8 cellular contexts compared by ENCODE assay signal in genomic region chr1:220733090-220733569, GRCh38. TPM values are rescaled to one million over a fixed set of nuclear protein-coding genes. Genes with fewer than 3 reads are reported as not detected.
DNase-seq lines count a peak whose midpoint lies in the region; ATAC-seq and TF ChIP-seq lines count a peak whose summit lies in the region.

No MANE protein-coding gene starts in this region.

- intact Hi-C loops in left lung (cut with DNase I) = loop anchor here in 1 of 2 donors (5.0 kb wide), 1 partner anchor 41 kb away; the partner anchor contains the start of gene C1orf115

- ATAC-seq in GM18907 (IDR thresholded peaks at IDR 0.05; ENCODE audit: unreplicated experiment) (peak; percentile 90), HG03139 (IDR thresholded peaks at IDR 0.05; ENCODE audit: unreplicated experiment) (peak; percentile 93), left lung (peak; percentile 94)
- peak; percentile 79 to 84 for ATAC-seq in activated CD4-positive, CD25-positive, alpha-beta regulatory T cell treated with anti-CD3 and anti-CD28 coated beads, Interleukin-2, amount 50 U/mL, for 24 hours

- H3K4me3 ChIP-seq in AG09309 (ENCODE audit: control insufficient read depth, low read depth, low read length) (peak overlapping the region; percentile 8; the same call in 1 of the 2 replicates), left lung (peak overlapping the region in 1 of 2 donors; percentile 11)

- DNase-seq in AG09309 (ENCODE audit: low read depth) = peak; percentile 85
- peak; percentile 41 for DNase-seq in NCI-H345 treated with DMSO at 0.1 percent for 48 hours (lab: John Stamatoyannopoulos, UW; ENCODE audit: unreplicated experiment)
- DNase-seq in cerebellum (ENCODE audit: low spot score) = peak; percentile 59
- peak; percentile 82 to 83 for DNase-seq in left lung
- DNase-seq in stimulated activated CD4-positive, alpha-beta T cell treated with anti-CD3 and anti-CD28 coated beads, Interleukin-2, amount 100 ng/mL, for 48 hours = peak; percentile 84

- no peaks in the 10 kb centered on the region for H3K36me3 ChIP-seq in left lung

- no peaks in the 10 kb centered on the region for H3K27me3 ChIP-seq in left lung

- no peaks in the 10 kb centered on the region for H3K9me3 ChIP-seq in left lung

- TF ChIP-seq CTCF in AG09309 (IDR thresholded peaks at IDR 0.05; ENCODE audit: control insufficient read depth, insufficient read depth, low read depth, low read length, missing control alignments) = peak; percentile 86
- TF ChIP-seq CTCF in left lung (IDR thresholded peaks at IDR 0.05) = peak; percentile 77 to 83

- peak overlapping the region; percentile 72 to 81 for H3K27ac ChIP-seq in left lung

- peaks cover 0 to 18% of the 10 kb centered on the region in 2 donors for H3K4me1 ChIP-seq in left lung

RNA-seq across cellular contexts. Expression of gene MTARC2, which starts 15.0 kb away (rescaled TPM):
- 7.0 TPM for total RNA-seq in cerebellum
- 10 to 100 TPM; 41.2 to 45.8 TPM for total RNA-seq in left lung

RNA-seq across cellular contexts. Expression of gene C1orf115, which starts 43.0 kb away (rescaled TPM):
- total RNA-seq in cerebellum (11.1 TPM), left lung (10 to 100 TPM; 13.1 to 17.0 TPM)

RNA-seq across cellular contexts. Expression of gene MTARC1, which starts 53.6 kb away (rescaled TPM):
- total RNA-seq in cerebellum = 11.3 TPM
- total RNA-seq in left lung = 10 to 100 TPM; 33.5 to 38.6 TPM
